Comparison of ENCODE assay signal across 10 cellular contexts in the genomic region with DNA sequence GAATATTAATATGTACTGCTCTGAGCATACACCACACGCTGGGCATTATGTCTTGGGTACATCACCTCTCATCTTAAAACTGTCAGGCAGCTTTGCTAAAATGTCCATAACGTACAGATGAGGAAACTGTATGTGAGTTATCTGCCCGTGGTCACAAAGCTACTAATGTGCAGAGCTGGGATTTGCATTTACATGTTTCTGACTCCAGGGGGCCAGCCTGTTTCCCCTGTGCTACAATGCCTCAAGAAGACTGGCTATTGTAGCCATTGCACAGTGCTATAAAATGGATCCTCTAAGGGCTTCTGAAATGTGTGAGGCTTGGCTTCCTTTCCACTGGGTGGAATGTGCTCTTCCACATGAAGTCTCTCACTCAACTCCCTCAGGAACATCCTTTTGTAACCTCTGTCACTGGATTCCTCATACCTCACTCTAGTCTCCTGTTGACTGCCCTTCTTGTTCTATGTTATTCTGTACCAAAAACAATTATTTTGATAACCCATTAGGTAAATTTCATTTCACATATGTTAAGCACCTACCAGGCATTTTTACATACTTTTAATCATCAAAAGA.
DNase-seq lines count a peak whose midpoint lies in the region; ATAC-seq and TF ChIP-seq lines count a peak whose summit lies in the region.
"Had no signal": no experiment of that assay in that cellular context is flagged by ENCODE, and none has a peak within 500 bp of the region (broad histone marks: within the 10 kb centered on the region; RNA-seq: fewer than 3 reads in every experiment).

No MANE protein-coding gene starts in this region.

- no peak overlapping the region for H3K4me3 ChIP-seq in NB4 (ENCODE audit: low read depth, low read length)

- no peaks in the 10 kb centered on the region for H3K4me1 Mint-ChIP-seq in natural killer cell
- H3K4me1 Mint-ChIP-seq in activated naive CD4-positive, alpha-beta T cell treated with anti-CD3 and anti-CD28 coated beads for 36 hours (ENCODE audit: low read depth) = no peaks in the 10 kb centered on the region

- DNase-seq in AG20443 (ENCODE audit: low spot score) (peak; percentile 17), NB4 (ENCODE audit: low read depth) (peak; percentile 42), caudate nucleus (lab: John Stamatoyannopoulos, UW) (no peak), natural killer cell (no peak)
- DNase-seq in activated naive CD4-positive, alpha-beta T cell treated with anti-CD3 and anti-CD28 coated beads for 36 hours = no peak
- DNase-seq: dermis blood vessel endothelial cell, T1000 had no signal

- H3K36me3 Mint-ChIP-seq in natural killer cell = no peaks in the 10 kb centered on the region
- no peaks in the 10 kb centered on the region for H3K36me3 Mint-ChIP-seq in activated naive CD4-positive, alpha-beta T cell treated with anti-CD3 and anti-CD28 coated beads for 36 hours (ENCODE audit: low read depth)

- H3K9me3 Mint-ChIP-seq in natural killer cell = no peaks in the 10 kb centered on the region
- no peaks in the 10 kb centered on the region for H3K9me3 Mint-ChIP-seq in activated naive CD4-positive, alpha-beta T cell treated with anti-CD3 and anti-CD28 coated beads for 36 hours

- H3K27me3 Mint-ChIP-seq in natural killer cell (ENCODE audit: low read depth in 2 of 2) = peaks cover 7 to 15% of the 10 kb centered on the region in 2 donors
- H3K27me3 Mint-ChIP-seq in activated naive CD4-positive, alpha-beta T cell treated with anti-CD3 and anti-CD28 coated beads for 36 hours (ENCODE audit: low read depth) = peaks cover 6% of the 10 kb centered on the region

- ATAC-seq in GM19351 (IDR thresholded peaks at IDR 0.05; ENCODE audit: unreplicated experiment) (peak; percentile 51), esophagus mucosa (peak; percentile 33), GM21515 (IDR thresholded peaks at IDR 0.05; ENCODE audit: unreplicated experiment) (no peak), natural killer cell (no peak)

- no peak overlapping the region for H3K4me3 Mint-ChIP-seq in natural killer cell
- H3K4me3 Mint-ChIP-seq in activated naive CD4-positive, alpha-beta T cell treated with anti-CD3 and anti-CD28 coated beads for 36 hours = no peak overlapping the region

- intact Hi-C loops in natural killer cell (cut with micrococcal nuclease) = no loop called here
- intact Hi-C loops in activated naive CD4-positive, alpha-beta T cell treated with anti-CD3 and anti-CD28 coated beads for 36 hours (cut with micrococcal nuclease) = no loop called here

- TF ChIP-seq CTCF in NB4 (IDR thresholded peaks at IDR 0.05; ENCODE audit: low read depth, low read length) = peak; percentile 45
- no peak for TF ChIP-seq CTCF in natural killer cell (IDR thresholded peaks at IDR 0.05)

- no peak overlapping the region for H3K27ac ChIP-seq in caudate nucleus (ENCODE audit: low read depth, low read length)

- H3K27ac Mint-ChIP-seq in natural killer cell = no peak overlapping the region
- no peak overlapping the region for H3K27ac Mint-ChIP-seq in activated naive CD4-positive, alpha-beta T cell treated with anti-CD3 and anti-CD28 coated beads for 36 hours

- TF ChIP-seq POLR2A in NB4 (IDR thresholded peaks at IDR 0.05; ENCODE audit: extremely low read depth, insufficient read length) = no peak

- CTCF ChIA-PET in activated naive CD4-positive, alpha-beta T cell treated with anti-CD3 and anti-CD28 coated beads for 36 hours (lab: Charles Lee) = interaction anchor here (0.6 kb wide), 2 partner anchors 109 to 469 kb away, joined by 3 read pairs; no protein-coding TSS in a partner anchor

Comparison
In these comparisons a context has a peak if more than half of its experiments do, and no peak if none do; other contexts are left out.
1. DNase-seq: peak in AG20443 (single experiment) and NB4 (single experiment); none in caudate nucleus (0 of 61), natural killer cell (single experiment) and activated naive CD4-positive, alpha-beta T cell treated with anti-CD3 and anti-CD28 coated beads for 36 hours (single experiment).
2. ATAC-seq: peak in GM19351 (single experiment) and esophagus mucosa (single experiment); none in GM21515 (single experiment) and natural killer cell (0 of 3).